ENCODE assay signal across 10 cellular contexts in genomic region chr2:137952586-137953129, GRCh38. TPM values are rescaled to one million over a fixed set of nuclear protein-coding genes. Genes with fewer than 3 reads are reported as not detected.
DNase-seq lines count a peak whose midpoint lies in the region; ATAC-seq lines count a peak whose summit lies in the region.
"Had no signal": no experiment of that assay in that cellular context is flagged by ENCODE, and none has a peak within 500 bp of the region (broad histone marks: within the 10 kb centered on the region; RNA-seq: fewer than 3 reads in every experiment).

No MANE protein-coding gene starts in this region.

- no peak overlapping the region for H4K8ac ChIP-seq in mesenchymal stem cell (ENCODE audit: low read length)

- ATAC-seq in GM19463 (IDR thresholded peaks at IDR 0.05; ENCODE audit: unreplicated experiment) = peak; percentile 59
- ATAC-seq in T-helper 17 cell = peak; percentile 54
- ATAC-seq: PC-3 had no signal

- no peaks in the 10 kb centered on the region for H3K27me3 Mint-ChIP-seq in CD8-positive, alpha-beta memory T cell
- H3K27me3 Mint-ChIP-seq in T-helper 17 cell = no peaks in the 10 kb centered on the region

- no peak overlapping the region for H3K4me3 ChIP-seq in CD8-positive, alpha-beta memory T cell (ENCODE audit: low read length)
- peak overlapping the region in 1 of 2 experiments; percentile 74 for H3K4me3 ChIP-seq in mesenchymal stem cell (ENCODE audit: insufficient read depth in 1 of 2, low read depth in 1 of 2, low read length in 2 of 2)

- H3K4me3 Mint-ChIP-seq in CD8-positive, alpha-beta memory T cell = peak overlapping the region in 6 of 7 donors; percentile 29 to 73 (median 36)
- H3K4me3 Mint-ChIP-seq in T-helper 17 cell = peak overlapping the region; percentile 77

- H3K4me2 ChIP-seq in mesenchymal stem cell (ENCODE audit: low read length, poor library complexity, severe bottlenecking) = no peak overlapping the region

- H3K14ac ChIP-seq in mesenchymal stem cell (ENCODE audit: low read length in 2 of 2) = no peak overlapping the region

- H2BK12ac ChIP-seq in mesenchymal stem cell (ENCODE audit: low read length in 2 of 2) = no peak overlapping the region

- peak overlapping the region in 5 of 8 donors; percentile 40 to 82 (median 55) for H3K27ac Mint-ChIP-seq in CD8-positive, alpha-beta memory T cell
- peak overlapping the region; percentile 54 for H3K27ac Mint-ChIP-seq in T-helper 17 cell

- no peaks in the 10 kb centered on the region for H3K27me3 ChIP-seq in CD8-positive, alpha-beta memory T cell (ENCODE audit: insufficient read depth, low read length, poor library complexity, severe bottlenecking)
- H3K27me3 ChIP-seq in mesenchymal stem cell (ENCODE audit: control insufficient read depth in 1 of 2, insufficient read depth in 1 of 2, low read length in 2 of 2) = no peaks in the 10 kb centered on the region

- no peak for DNase-seq in CD8-positive, alpha-beta memory T cell
- DNase-seq in T-helper 17 cell = no peak
- DNase-seq in mesenchymal stem cell = no peak
- no peak for DNase-seq in stimulated activated naive CD4-positive, alpha-beta T cell (lab: John Stamatoyannopoulos, UW)
- DNase-seq in stimulated activated CD8-positive, alpha-beta memory T cell treated with anti-CD3 and anti-CD28 coated beads, Interleukin-4, amount 100 ng/mL, for 48 hours = no peak
- no peak for DNase-seq in activated CD4-positive, alpha-beta T cell treated with anti-CD3 and anti-CD28 coated beads, Interleukin-2, amount 50 U/mL, for 48 hours
- no peak for DNase-seq in SHP77 treated with DMSO at 0.1 percent for 48 hours (lab: John Stamatoyannopoulos, UW)
- DNase-seq: PC-3; stimulated activated naive CD4-positive, alpha-beta T cell treated with Interleukin-2 at 50 U/mL for 16 hours had no signal

- no peak overlapping the region for H2BK120ac ChIP-seq in mesenchymal stem cell (ENCODE audit: low read depth, low read length)

- H2BK5ac ChIP-seq in mesenchymal stem cell (ENCODE audit: low read depth, low read length, poor library complexity, severe bottlenecking) = no peak overlapping the region

- peak overlapping the region; percentile 82 for H3K9ac ChIP-seq in mesenchymal stem cell (ENCODE audit: low read length)

- H3K4me1 ChIP-seq in CD8-positive, alpha-beta memory T cell (ENCODE audit: insufficient read depth, low read length) = no peaks in the 10 kb centered on the region
- peaks cover 6% of the 10 kb centered on the region for H3K4me1 ChIP-seq in mesenchymal stem cell (ENCODE audit: control insufficient read depth, insufficient read depth, low read depth, low read length)

- H3K9me3 Mint-ChIP-seq in CD8-positive, alpha-beta memory T cell = no peaks in the 10 kb centered on the region

- H3K79me1 ChIP-seq in mesenchymal stem cell (replicated peaks; ENCODE audit: low read length, poor library complexity, severe bottlenecking) = no peaks in the 10 kb centered on the region

- CTCF ChIA-PET in CD8-positive, alpha-beta memory T cell (lab: Charles Lee) = interaction anchor here (1.6 kb wide), 1 partner anchor 875 kb away, joined by 4 read pairs; no protein-coding TSS in a partner anchor

- no peak overlapping the region for H4K91ac ChIP-seq in mesenchymal stem cell (ENCODE audit: low read length)

- no peak overlapping the region for H2BK15ac ChIP-seq in mesenchymal stem cell (ENCODE audit: low read depth, poor library complexity, severe bottlenecking)

- 80% methylated on average over 5 of the region's 9 CpGs for WGBS in mesenchymal stem cell

- no peak overlapping the region for H2AFZ ChIP-seq in mesenchymal stem cell (ENCODE audit: low read depth, low read length)

- H3K23ac ChIP-seq in mesenchymal stem cell (ENCODE audit: low read length in 2 of 2) = no peak overlapping the region

- peak overlapping the region; percentile 73 for H2AK5ac ChIP-seq in mesenchymal stem cell (ENCODE audit: low read length, severe bottlenecking)

- no peak overlapping the region for H3K18ac ChIP-seq in mesenchymal stem cell (ENCODE audit: low read depth in 1 of 2, low read length in 2 of 2)

- H3K36me3 ChIP-seq in CD8-positive, alpha-beta memory T cell (ENCODE audit: insufficient read depth, low read length) = no peaks in the 10 kb centered on the region
- no peaks in the 10 kb centered on the region for H3K36me3 ChIP-seq in mesenchymal stem cell (ENCODE audit: control insufficient read depth in 1 of 2, insufficient read depth in 2 of 2, low read depth in 1 of 2, low read length in 2 of 2)

- H3K9me3 ChIP-seq in CD8-positive, alpha-beta memory T cell (ENCODE audit: low read length) = no peaks in the 10 kb centered on the region
- no peaks in the 10 kb centered on the region for H3K9me3 ChIP-seq in T-helper 17 cell (ENCODE audit: control insufficient read depth, low read length, poor library complexity, severe bottlenecking)
- H3K9me3 ChIP-seq in mesenchymal stem cell (ENCODE audit: control insufficient read depth, low read length) = no peaks in the 10 kb centered on the region

- H3K4ac ChIP-seq in mesenchymal stem cell (ENCODE audit: low read depth in 1 of 2, low read length in 2 of 2) = peak overlapping the region in 1 of 2 experiments; percentile 67

- H3K36me3 Mint-ChIP-seq in CD8-positive, alpha-beta memory T cell = no peaks in the 10 kb centered on the region
- no peaks in the 10 kb centered on the region for H3K36me3 Mint-ChIP-seq in T-helper 17 cell (ENCODE audit: low read depth)

- POLR2A ChIA-PET in CD8-positive, alpha-beta memory T cell (lab: Charles Lee) = no interaction called here

- H3K4me1 Mint-ChIP-seq in CD8-positive, alpha-beta memory T cell = peaks cover 0 to 8% (median 0%) of the 10 kb centered on the region in 3 donors
- peaks cover 6% of the 10 kb centered on the region for H3K4me1 Mint-ChIP-seq in T-helper 17 cell

- no peak overlapping the region for H3K27ac ChIP-seq in CD8-positive, alpha-beta memory T cell (ENCODE audit: low read depth, low read length)
- H3K27ac ChIP-seq in mesenchymal stem cell (ENCODE audit: low read length, poor library complexity, severe bottlenecking) = peak overlapping the region; percentile 94

RNA-seq across cellular contexts. Expression of gene HNMT, which starts 11.6 kb away (rescaled TPM):
- total RNA-seq in CD8-positive, alpha-beta memory T cell = under 1 TPM; 0.61 to 0.78 TPM
- polyA plus RNA-seq in CD8-positive, alpha-beta memory T cell = not detected
- under 1 TPM; 0.47 to 0.60 TPM for total RNA-seq in T-helper 17 cell
- 69.7 TPM for polyA plus RNA-seq in mesenchymal stem cell (2013, experiment 1 of 2)
- 69.8 TPM for polyA plus RNA-seq in mesenchymal stem cell (2013, experiment 2 of 2)
